ENCODE assay signal across 8 cellular contexts in genomic region chr20:61284752-61285151, GRCh38. TPM values are rescaled to one million over a fixed set of nuclear protein-coding genes. Genes with fewer than 3 reads are reported as not detected.
"Had no signal": no experiment of that assay in that cellular context is flagged by ENCODE, and none has a peak within 500 bp of the region (broad histone marks: within the 10 kb centered on the region; RNA-seq: fewer than 3 reads in every experiment).

No MANE protein-coding gene starts in this region.

- FAIRE-seq: G401.6, GM12878, GM12891, GM12892, GM18507, GM19239 had no signal

- DNase-seq: GDM1, GF-D8 had no signal

- ATAC-seq: GM12878 had no signal

- H3K4me3 ChIP-seq: GM12878 had no signal

RNA-seq across cellular contexts. Expression of gene CDH4, which starts 32.7 kb away (rescaled TPM):
- total RNA-seq: GM12878 had no signal
- polyA plus RNA-seq: GM12878 had no signal
